ENCODE assay signal across 9 cellular contexts in genomic region chr18:63180971-63181376, GRCh38.
DNase-seq lines count a peak whose midpoint lies in the region; ATAC-seq lines count a peak whose summit lies in the region.
"Had no signal": no experiment of that assay in that cellular context is flagged by ENCODE, and none has a peak within 500 bp of the region (broad histone marks: within the 10 kb centered on the region; RNA-seq: fewer than 3 reads in every experiment).

No MANE protein-coding gene starts in this region.

- peak; percentile 60 for ATAC-seq in GM21528 (IDR thresholded peaks at IDR 0.05; ENCODE audit: low FRiP score, unreplicated experiment)
- peak; percentile 48 for ATAC-seq in HG03378 (IDR thresholded peaks at IDR 0.05; ENCODE audit: unreplicated experiment)
- ATAC-seq in stimulated activated naive CD8-positive, alpha-beta T cell treated with anti-CD3 and anti-CD28 coated beads, Interleukin-15, Interleukin-2, amounts not matched to agents 100 U/mL and 50 U/mL, for 24 hours: peak; percentile 44

- DNase-seq in activated naive CD4-positive, alpha-beta T cell treated with Interleukin-2 at 50 U/mL for 16 hours: peak; percentile 29
- no peak for DNase-seq in activated naive CD4-positive, alpha-beta T cell (lab: John Stamatoyannopoulos, UW)
- DNase-seq in stimulated activated naive CD8-positive, alpha-beta T cell treated with anti-CD3 and anti-CD28 coated beads, Interleukin-15, Interleukin-2, amounts not matched to agents 100 U/mL and 50 U/mL, for 24 hours: no peak
- DNase-seq in NCI-H446 treated with DMSO at 0.1 percent for 48 hours (lab: John Stamatoyannopoulos, UW) (no peak), globus pallidus (ENCODE audit: low spot score) (no peak)
- no peak for DNase-seq in activated effector memory CD4-positive, alpha-beta T cell treated with Interleukin-2 at 50 U/mL for 16 hours
- DNase-seq: KBM-7 had no signal
